In the genomic region with DNA sequence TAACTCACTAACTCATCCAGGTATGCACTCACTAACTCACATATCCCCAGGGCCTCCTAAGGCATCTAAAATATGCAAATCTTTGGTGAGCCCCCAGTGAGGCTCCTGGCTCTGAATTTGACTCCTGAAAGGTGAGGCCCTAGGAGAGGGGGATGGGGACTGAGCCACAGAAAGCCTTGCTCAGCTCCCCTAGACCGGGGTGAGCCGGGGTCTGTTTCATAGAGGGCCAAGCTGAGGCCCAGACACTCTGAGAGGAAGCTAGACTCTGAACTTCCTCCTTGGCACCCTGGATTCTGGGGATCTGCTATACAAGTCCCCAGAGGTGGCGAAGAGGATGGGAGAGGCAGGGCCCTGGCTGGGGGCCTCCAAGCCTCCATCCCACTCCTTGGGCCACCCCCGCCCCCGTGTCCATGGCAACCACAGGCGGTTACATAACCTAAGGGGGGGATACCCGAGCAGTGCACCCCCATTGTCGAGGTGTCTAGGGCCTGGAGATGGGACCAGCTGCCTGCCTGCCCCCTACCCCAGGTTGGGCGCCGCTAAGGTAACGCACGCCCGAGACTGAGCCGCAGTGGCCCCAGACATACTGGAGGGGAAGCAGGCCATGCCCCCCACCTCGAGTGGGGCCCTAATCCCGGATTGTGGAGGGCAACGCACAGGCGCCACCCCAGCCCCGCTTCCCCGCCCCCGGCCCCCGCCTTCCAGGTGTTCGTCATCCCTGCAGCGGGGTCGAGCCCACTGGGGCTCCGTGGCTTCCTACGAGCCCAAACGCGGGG, we compare ENCODE assay signal across 8 cellular contexts. TPM values are rescaled to one million over a fixed set of nuclear protein-coding genes. Genes with fewer than 3 reads are reported as not detected.
A peak's percentile ranks its signal among the peaks of the same experiment; 100 is the strongest.
DNase-seq lines count a peak whose midpoint lies in the region; ATAC-seq and TF ChIP-seq lines count a peak whose summit lies in the region.

No MANE protein-coding gene starts in this region.

- H3K4me1 ChIP-seq in endodermal cell (ENCODE audit: control insufficient read depth, insufficient read depth, low read length) (no peaks in the 10 kb centered on the region), neural progenitor cell (peaks cover 6% of the 10 kb centered on the region)

- DNase-seq in SIG-M5 treated with dmso at 0.1 percent for 504 hours (lab: John Stamatoyannopoulos, UW; ENCODE audit: unreplicated experiment) (peak; percentile 43), SIG-M5 (lab: John Stamatoyannopoulos, UW) (no peak), SKM-1 treated with dmso at 0.1 percent for 144 hours (lab: John Stamatoyannopoulos, UW; ENCODE audit: unreplicated experiment) (peak; percentile 53), endodermal cell (peak; percentile 68), neural progenitor cell (ENCODE audit: low spot score) (peak; percentile 42), NCI-H226 (no peak)
- no peak for DNase-seq in stimulated activated CD4-positive, alpha-beta T cell treated with anti-CD3 and anti-CD28 coated beads, Interleukin-12 subunit alpha, Interleukin-12 subunit beta, amount 100 ng/mL, for 4 hours

- H3K36me3 ChIP-seq in endodermal cell (ENCODE audit: control insufficient read depth, insufficient read depth, low read length), result peaks cover 6% of the 10 kb centered on the region
- no peaks in the 10 kb centered on the region for H3K36me3 ChIP-seq in neural progenitor cell

- H3K9me3 ChIP-seq in endodermal cell (ENCODE audit: control insufficient read depth, low read length) (peaks cover 5% of the 10 kb centered on the region), neural progenitor cell (ENCODE audit: low read depth) (no peaks in the 10 kb centered on the region)

- H3K27ac ChIP-seq in endodermal cell (ENCODE audit: low read depth, low read length) (no peak overlapping the region), neural progenitor cell (no peak overlapping the region)

- peaks cover 12% of the 10 kb centered on the region for H3K4me1 Mint-ChIP-seq in endodermal cell
- peaks cover 27% of the 10 kb centered on the region for H3K4me1 Mint-ChIP-seq in neural progenitor cell

- H3K9ac ChIP-seq in endodermal cell (ENCODE audit: extremely low read depth, low read length, poor library complexity, severe bottlenecking) (peak overlapping the region; percentile 49), neural progenitor cell (no peak overlapping the region)

- 20 to 21% methylated on average over 16 to 29 of the region's 29 CpGs for WGBS in endodermal cell (ENCODE audit: insufficient coverage in 1 of 2, insufficient read length in 1 of 2), 2 experiments

- no peak for ATAC-seq in HG02798 (IDR thresholded peaks at IDR 0.05; ENCODE audit: poor library complexity, unreplicated experiment)

- peak overlapping the region; percentile 77 for H2AFZ ChIP-seq in neural progenitor cell (replicated peaks)

- H3K4me3 Mint-ChIP-seq in endodermal cell (peak overlapping the region; percentile 61), neural progenitor cell (peak overlapping the region; percentile 91)

- H3K36me3 Mint-ChIP-seq in endodermal cell (ENCODE audit: low read depth) (peaks cover 15% of the 10 kb centered on the region), neural progenitor cell (peaks cover 12% of the 10 kb centered on the region)

- H3K4me3 ChIP-seq in endodermal cell (ENCODE audit: low read length), result peak overlapping the region; percentile 73
- peak overlapping the region; percentile 67 for H3K4me3 ChIP-seq in neural progenitor cell

- no peak for TF ChIP-seq CTCF in endodermal cell (conservative IDR thresholded peaks at IDR 0.05)
- no peak for TF ChIP-seq CTCF in neural progenitor cell (IDR thresholded peaks at IDR 0.05)

- H3K27me3 Mint-ChIP-seq in endodermal cell (ENCODE audit: insufficient read depth), result no peaks in the 10 kb centered on the region
- peaks cover 5% of the 10 kb centered on the region for H3K27me3 Mint-ChIP-seq in neural progenitor cell (ENCODE audit: insufficient read depth, low read depth)

- peaks cover 11% of the 10 kb centered on the region for H3K79me2 ChIP-seq in neural progenitor cell (ENCODE audit: low read depth)

- H3F3A ChIP-seq in neural progenitor cell (ENCODE audit: low read depth), result peaks cover 30% of the 10 kb centered on the region

- no peaks in the 10 kb centered on the region for H4K20me1 ChIP-seq in neural progenitor cell (ENCODE audit: low read depth)

- H3K27me3 ChIP-seq in endodermal cell (ENCODE audit: control insufficient read depth, insufficient read depth, low read length, poor library complexity, severe bottlenecking) (no peaks in the 10 kb centered on the region), neural progenitor cell (no peaks in the 10 kb centered on the region)

- H3K27ac Mint-ChIP-seq in endodermal cell (no peak overlapping the region), neural progenitor cell (no peak overlapping the region)

- peak overlapping the region; percentile 90 for H3K4me2 ChIP-seq in neural progenitor cell

- H3K9me3 Mint-ChIP-seq in endodermal cell (peaks cover 10% of the 10 kb centered on the region), neural progenitor cell (peaks cover 4% of the 10 kb centered on the region)

RNA-seq across cellular contexts. Expression of a gene that starts 0.6 kb away (rescaled TPM):
- total RNA-seq in endodermal cell (10 to 100 TPM; 11.6 to 21.1 TPM), neural progenitor cell (ENCODE audit: low replicate concordance) (4.6 and 13.3 TPM in 2 replicates)
- polyA plus RNA-seq in endodermal cell (2013, experiment 1 of 2), result 9.7 TPM
- 10.2 TPM for polyA plus RNA-seq in endodermal cell (2013, experiment 2 of 2)

RNA-seq across cellular contexts. Expression of a gene that starts 3.1 kb away (rescaled TPM):
- total RNA-seq in endodermal cell, result 10 to 100 TPM; 58.1 to 62.2 TPM
- polyA plus RNA-seq in endodermal cell (2013, experiment 1 of 2), result 51.9 TPM
- polyA plus RNA-seq in endodermal cell (2013, experiment 2 of 2), result 48.7 TPM
- total RNA-seq in neural progenitor cell (ENCODE audit: low replicate concordance), result 25.9 and 38.8 TPM in 2 replicates

RNA-seq across cellular contexts. Expression of a gene that starts 6.8 kb away (rescaled TPM):
- 10 to 100 TPM; 36.9 to 42.3 TPM for total RNA-seq in endodermal cell
- 46.5 TPM for polyA plus RNA-seq in endodermal cell (2013, experiment 1 of 2)
- polyA plus RNA-seq in endodermal cell (2013, experiment 2 of 2), result 62.7 TPM
- total RNA-seq in neural progenitor cell (ENCODE audit: low replicate concordance), result 21.9 and 27.7 TPM in 2 replicates

RNA-seq across cellular contexts. Expression of a gene that starts 20.9 kb away (rescaled TPM):
- total RNA-seq in endodermal cell (1 to 10 TPM; 4.6 to 9.9 TPM), neural progenitor cell (ENCODE audit: low replicate concordance) (2.3 and 3.3 TPM in 2 replicates)
- 4.4 TPM for polyA plus RNA-seq in endodermal cell (2013, experiment 1 of 2)
- polyA plus RNA-seq in endodermal cell (2013, experiment 2 of 2), result 5.1 TPM

RNA-seq across cellular contexts. Expression of a gene that starts 32.1 kb away (rescaled TPM):
- total RNA-seq in endodermal cell (10 to 100 TPM; 27.5 to 29.5 TPM), neural progenitor cell (ENCODE audit: low replicate concordance) (11.4 and 25.0 TPM in 2 replicates)
- polyA plus RNA-seq in endodermal cell (2013, experiment 1 of 2), result 34.7 TPM
- 29.8 TPM for polyA plus RNA-seq in endodermal cell (2013, experiment 2 of 2)

Comparison
In these comparisons a context has a peak if more than half of its experiments do, and no peak if none do; other contexts are left out.
1. DNase-seq: peak in SIG-M5 treated with dmso at 0.1 percent for 504 hours (single experiment), SKM-1 treated with dmso at 0.1 percent for 144 hours (single experiment), endodermal cell (single experiment) and neural progenitor cell (single experiment); none in SIG-M5 (single experiment), stimulated activated CD4-positive, alpha-beta T cell treated with anti-CD3 and anti-CD28 coated beads, Interleukin-12 subunit alpha, Interleukin-12 subunit beta, amount 100 ng/mL, for 4 hours (single experiment) and NCI-H226 (single experiment).